ENCODE assay signal across 16 cellular contexts in genomic region chr4:43471950-43472349, GRCh38.
DNase-seq lines count a peak whose midpoint lies in the region; ATAC-seq, FAIRE-seq and TF ChIP-seq lines count a peak whose summit lies in the region.
"Had no signal": no experiment of that assay in that cellular context is flagged by ENCODE, and none has a peak within 500 bp of the region (broad histone marks: within the 10 kb centered on the region; RNA-seq: fewer than 3 reads in every experiment).

No MANE protein-coding gene starts in this region.

- H3K9me3 Mint-ChIP-seq in Caco-2 (ENCODE audit: unreplicated experiment) = peaks cover 59% of the 10 kb centered on the region
- H3K9me3 Mint-ChIP-seq in activated CD8-positive, alpha-beta T cell treated with anti-CD3 and anti-CD28 coated beads, Interleukin-2, amount 10 ng/mL, durations not matched to agents 7 days and 5 days (ENCODE audit: insufficient read depth) = peaks cover 36% of the 10 kb centered on the region

- no peaks in the 10 kb centered on the region for H4K20me1 ChIP-seq in HepG2 (ENCODE audit: insufficient read depth, low read length)

- POLR2A ChIA-PET in HepG2 (lab: Yijun Ruan, JAX) = no interaction called here
- POLR2A ChIA-PET in Caco-2 (lab: Charles Lee) = no interaction called here
- POLR2A ChIA-PET in activated CD8-positive, alpha-beta T cell treated with anti-CD3 and anti-CD28 coated beads, Interleukin-2, amount 10 ng/mL, durations not matched to agents 7 days and 5 days (lab: Charles Lee) = no interaction called here

- H3K4me1 Mint-ChIP-seq in Caco-2 (ENCODE audit: low read depth, unreplicated experiment) = no peaks in the 10 kb centered on the region
- H3K4me1 Mint-ChIP-seq in activated CD8-positive, alpha-beta T cell treated with anti-CD3 and anti-CD28 coated beads, Interleukin-2, amount 10 ng/mL, durations not matched to agents 7 days and 5 days (ENCODE audit: low read depth) = no peaks in the 10 kb centered on the region

- H2AFZ ChIP-seq in HepG2 (ENCODE audit: low read length) = peak overlapping the region; percentile 84

- DNase-seq in HepG2 (ENCODE audit: low spot score) = peak; percentile 30
- DNase-seq in right lobe of liver = no peak
- DNase-seq in NAMALWA (ENCODE audit: low spot score) = peak; percentile 38
- no peak for DNase-seq in adipocyte (ENCODE audit: low read depth)
- DNase-seq in Caco-2 = no peak
- DNase-seq in activated CD8-positive, alpha-beta T cell treated with anti-CD3 and anti-CD28 coated beads, Interleukin-2, amount 10 ng/mL, durations not matched to agents 7 days and 5 days = no peak
- no peak for DNase-seq in adrenal gland
- DNase-seq in EL = no peak
- DNase-seq: activated CD8-positive, alpha-beta memory T cell treated with anti-CD3 and anti-CD28 coated beads for 24 hours; activated effector memory CD4-positive, alpha-beta T cell treated with anti-CD3 and anti-CD28 coated beads, Interleukin-2, amount 50 U/mL, for 16 hours; dorsolateral prefrontal cortex; NCI-H1436; NCI-H748 treated with DMSO at 0.1 percent for 48 hours had no signal

- CTCF ChIA-PET in HepG2 (lab: Yijun Ruan, JAX; ENCODE audit: low intra/inter-chr PET ratio, low total read pairs) (interaction anchor here (1.8 kb wide), 1 partner anchor 340 kb away, joined by 8 read pairs; no protein-coding TSS in a partner anchor), Caco-2 (lab: Charles Lee) (no interaction called here)
- CTCF ChIA-PET in activated CD8-positive, alpha-beta T cell treated with anti-CD3 and anti-CD28 coated beads, Interleukin-2, amount 10 ng/mL, durations not matched to agents 7 days and 5 days (lab: Charles Lee) = no interaction called here

- 0% methylated on average over 4 of the region's 5 CpGs for WGBS in HepG2 (ENCODE audit: low lambda C conversion rate)
- 49% methylated on average over 5 of the region's 5 CpGs for WGBS in right lobe of liver (ENCODE audit: insufficient coverage, low coverage, low lambda C conversion rate, missing lambda C conversion rate)
- 74 to 80% (median 75%) methylated on average over 5 of the region's 5 CpGs for WGBS in adrenal gland, 4 donors

- TF ChIP-seq EP300 in HepG2 (IDR thresholded peaks at IDR 0.05; ENCODE audit: low read depth in 2 of 2, low read length in 2 of 2) = no peak
- no peak for TF ChIP-seq EP300 in HepG2 (CRISPR knock-in tag; IDR thresholded peaks at IDR 0.05; ENCODE audit: borderline replicate concordance)

- in situ Hi-C loops in HepG2 (cut with HindIII; ENCODE audit: extremely low pct_ligation_motif_present, low pct_unique_long_range_greater_than_20kb) = loop anchor here (25.0 kb wide), 1 partner anchor 335 kb away; no protein-coding TSS in a partner anchor

- no peak overlapping the region for H3K27ac Mint-ChIP-seq in Caco-2 (ENCODE audit: unreplicated experiment)
- H3K27ac Mint-ChIP-seq in activated CD8-positive, alpha-beta T cell treated with anti-CD3 and anti-CD28 coated beads, Interleukin-2, amount 10 ng/mL, durations not matched to agents 7 days and 5 days = no peak overlapping the region

- H3K9ac ChIP-seq in HepG2 (ENCODE audit: insufficient read depth, low read depth, low read length) (peak overlapping the region; percentile 37; the same call in 1 of the 2 replicates), adipocyte (ENCODE audit: low read length) (no peak overlapping the region)

- intact Hi-C loops in HepG2 (cut with micrococcal nuclease; ENCODE audit: unreplicated experiment) (loop anchor here (1.0 kb wide), 2 partner anchors 120 to 340 kb away; no protein-coding TSS in a partner anchor), right lobe of liver (cut with DNase I) (no loop called here), Caco-2 (cut with micrococcal nuclease; ENCODE audit: unreplicated experiment) (loop anchor here (5.0 kb wide), 2 partner anchors 340 to 475 kb away; no protein-coding TSS in a partner anchor), adrenal gland (cut with DNase I) (no loop called here)

- H3K27me3 Mint-ChIP-seq in Caco-2 (ENCODE audit: insufficient read depth, unreplicated experiment) = no peaks in the 10 kb centered on the region
- H3K27me3 Mint-ChIP-seq in activated CD8-positive, alpha-beta T cell treated with anti-CD3 and anti-CD28 coated beads, Interleukin-2, amount 10 ng/mL, durations not matched to agents 7 days and 5 days (ENCODE audit: low read depth) = no peaks in the 10 kb centered on the region

- no peaks in the 10 kb centered on the region for H3K4me1 ChIP-seq in HepG2 (ENCODE audit: insufficient read depth, low read length)
- H3K4me1 ChIP-seq in right lobe of liver = no peaks in the 10 kb centered on the region
- H3K4me1 ChIP-seq in adipocyte (ENCODE audit: control insufficient read depth, insufficient read depth, low read length) = no peaks in the 10 kb centered on the region
- H3K4me1 ChIP-seq in Caco-2 = no peaks in the 10 kb centered on the region
- no peaks in the 10 kb centered on the region for H3K4me1 ChIP-seq in adrenal gland (replicated peaks in 1 of 2)

- TF ChIP-seq POLR2A in HepG2 (IDR thresholded peaks at IDR 0.05; ENCODE audit: insufficient read depth in 1 of 2, low read depth in 2 of 2, low read length in 2 of 2) = no peak
- no peak for TF ChIP-seq POLR2A in right lobe of liver (IDR thresholded peaks at IDR 0.05)
- no peak for TF ChIP-seq POLR2A in adrenal gland (IDR thresholded peaks at IDR 0.05)

- FAIRE-seq in HepG2 (lab: Jason Lieb, UNC) = no peak
- FAIRE-seq: GM12892 had no signal

- ATAC-seq in HepG2 (peak; percentile 80), right lobe of liver (no peak)
- ATAC-seq in activated CD8-positive, alpha-beta T cell treated with anti-CD3 and anti-CD28 coated beads, Interleukin-2, amount 10 ng/mL, durations not matched to agents 7 days and 5 days = no peak
- ATAC-seq: left lobe of liver had no signal

- H3K4me3 Mint-ChIP-seq in Caco-2 (ENCODE audit: unreplicated experiment) = no peak overlapping the region
- H3K4me3 Mint-ChIP-seq in activated CD8-positive, alpha-beta T cell treated with anti-CD3 and anti-CD28 coated beads, Interleukin-2, amount 10 ng/mL, durations not matched to agents 7 days and 5 days = no peak overlapping the region

- peak; percentile 53 for TF ChIP-seq CTCF in HepG2 (CRISPR knock-in tag; IDR thresholded peaks at IDR 0.05)
- peak in 2 of 4 donors; percentile 5 to 19 for TF ChIP-seq CTCF in right lobe of liver (IDR thresholded peaks at IDR 0.05)
- no peak for TF ChIP-seq CTCF in Caco-2 (IDR thresholded peaks at IDR 0.05; ENCODE audit: insufficient read depth in 1 of 2, low read depth in 1 of 2, low read length in 1 of 2, severe bottlenecking in 1 of 2, unreplicated experiment in 1 of 2)
- TF ChIP-seq CTCF in adrenal gland (IDR thresholded peaks at IDR 0.05) = peak in 1 of 6 experiments; percentile 17

- H3K9me3 ChIP-seq in HepG2 (ENCODE audit: low read length) (peaks cover 45% of the 10 kb centered on the region), right lobe of liver (no peaks in the 10 kb centered on the region), adipocyte (ENCODE audit: control insufficient read depth, low read length) (peaks cover 51% of the 10 kb centered on the region), Caco-2 (no peaks in the 10 kb centered on the region; the same call in 1 of the 2 replicates), adrenal gland (replicated peaks in 1 of 3) (peaks cover 0 to 10% (median 0%) of the 10 kb centered on the region in 3 donors)

- no peaks in the 10 kb centered on the region for H3K79me2 ChIP-seq in HepG2 (ENCODE audit: insufficient read depth, low read length)

- no peaks in the 10 kb centered on the region for H3K36me3 Mint-ChIP-seq in Caco-2 (ENCODE audit: insufficient read depth, unreplicated experiment)
- no peaks in the 10 kb centered on the region for H3K36me3 Mint-ChIP-seq in activated CD8-positive, alpha-beta T cell treated with anti-CD3 and anti-CD28 coated beads, Interleukin-2, amount 10 ng/mL, durations not matched to agents 7 days and 5 days (ENCODE audit: low read depth)

- H3K27ac ChIP-seq in HepG2 (ENCODE audit: extremely low read length, insufficient read depth, low read length) (no peak overlapping the region), right lobe of liver (no peak overlapping the region), adrenal gland (no peak overlapping the region)
- H3K27ac ChIP-seq: dorsolateral prefrontal cortex, SK-N-MC had no signal

- H3K4me3 ChIP-seq in HepG2 (replicated peaks in 1 of 3; ENCODE audit: insufficient read depth in 1 of 3, low read depth in 2 of 3, low read length in 3 of 3) (peak overlapping the region in 2 of 3 experiments; percentile 32 to 41; a peak in 4 of 6 replicates), right lobe of liver (no peak overlapping the region), adipocyte (ENCODE audit: low read length) (peak overlapping the region; percentile 33), Caco-2 (ENCODE audit: low read depth, low read length) (no peak overlapping the region), adrenal gland (no peak overlapping the region)
- H3K4me3 ChIP-seq: dorsolateral prefrontal cortex, SK-N-MC had no signal

- H3K27me3 ChIP-seq in HepG2 (ENCODE audit: control insufficient read depth in 1 of 2, insufficient read depth in 2 of 2, low read length in 2 of 2) = no peaks in the 10 kb centered on the region
- no peaks in the 10 kb centered on the region for H3K27me3 ChIP-seq in right lobe of liver
- H3K27me3 ChIP-seq in adipocyte (replicated peaks; ENCODE audit: control insufficient read depth, insufficient read depth, low read length) = no peaks in the 10 kb centered on the region
- H3K27me3 ChIP-seq in Caco-2 (replicated peaks; ENCODE audit: control insufficient read depth, insufficient read depth, low read length) = no peaks in the 10 kb centered on the region
- H3K27me3 ChIP-seq in adrenal gland = no peaks in the 10 kb centered on the region
- H3K27me3 ChIP-seq: dorsolateral prefrontal cortex had no signal

- H3K4me2 ChIP-seq in HepG2 (ENCODE audit: low read depth, low read length) = peak overlapping the region; percentile 67

- no peaks in the 10 kb centered on the region for H3K36me3 ChIP-seq in HepG2 (replicated peaks in 1 of 2; ENCODE audit: control insufficient read depth in 1 of 2, insufficient read depth in 2 of 2, low read length in 2 of 2)
- H3K36me3 ChIP-seq in right lobe of liver = no peaks in the 10 kb centered on the region
- no peaks in the 10 kb centered on the region for H3K36me3 ChIP-seq in adipocyte (ENCODE audit: control insufficient read depth, insufficient read depth, low read length, severe bottlenecking)
- no peaks in the 10 kb centered on the region for H3K36me3 ChIP-seq in Caco-2 (ENCODE audit: control insufficient read depth, insufficient read depth, low read length)
- no peaks in the 10 kb centered on the region for H3K36me3 ChIP-seq in adrenal gland (replicated peaks in 1 of 2)

- TF ChIP-seq RAD21 in HepG2 (CRISPR knock-in tag; IDR thresholded peaks at IDR 0.05) = no peak

- no TSS peak for BruUV-seq in HepG2 (replicated peaks; lab: Mats Ljungman, UMichigan)
- no TSS peak for BruUV-seq in Caco-2 (replicated peaks; lab: Mats Ljungman, UMichigan)

TF ChIP-seq in HepG2, 621 proteins besides CTCF, POLR2A, EP300 and RAD21:
- TF ChIP-seq ZNF510 (CRISPR knock-in tag; IDR thresholded peaks at IDR 0.05; ENCODE audit: low read depth) (no peak), SMC3 (IDR thresholded peaks at IDR 0.05; ENCODE audit: low read length) (peak; percentile 64), STAG1 (CRISPR knock-in tag; IDR thresholded peaks at IDR 0.05) (peak; percentile 58)

Comparison
In these comparisons a context has a peak if more than half of its experiments do, and no peak if none do; other contexts are left out.
1. DNase-seq: peak in HepG2 (single experiment) and NAMALWA (single experiment); none in right lobe of liver (0 of 3), adipocyte (single experiment), Caco-2 (0 of 2), activated CD8-positive, alpha-beta T cell treated with anti-CD3 and anti-CD28 coated beads, Interleukin-2, amount 10 ng/mL, durations not matched to agents 7 days and 5 days (single experiment), adrenal gland (0 of 7) and EL (single experiment).
2. H3K4me3 ChIP-seq: peak in HepG2 (2 of 3) and adipocyte (single experiment); none in right lobe of liver (0 of 3), Caco-2 (single experiment) and adrenal gland (0 of 4).
3. intact Hi-C loops: an anchor here in HepG2 (1.0 kb wide) and Caco-2 (5.0 kb wide); none called in right lobe of liver and adrenal gland.